ENCODE assay signal across 1 cellular context in the genomic region with DNA sequence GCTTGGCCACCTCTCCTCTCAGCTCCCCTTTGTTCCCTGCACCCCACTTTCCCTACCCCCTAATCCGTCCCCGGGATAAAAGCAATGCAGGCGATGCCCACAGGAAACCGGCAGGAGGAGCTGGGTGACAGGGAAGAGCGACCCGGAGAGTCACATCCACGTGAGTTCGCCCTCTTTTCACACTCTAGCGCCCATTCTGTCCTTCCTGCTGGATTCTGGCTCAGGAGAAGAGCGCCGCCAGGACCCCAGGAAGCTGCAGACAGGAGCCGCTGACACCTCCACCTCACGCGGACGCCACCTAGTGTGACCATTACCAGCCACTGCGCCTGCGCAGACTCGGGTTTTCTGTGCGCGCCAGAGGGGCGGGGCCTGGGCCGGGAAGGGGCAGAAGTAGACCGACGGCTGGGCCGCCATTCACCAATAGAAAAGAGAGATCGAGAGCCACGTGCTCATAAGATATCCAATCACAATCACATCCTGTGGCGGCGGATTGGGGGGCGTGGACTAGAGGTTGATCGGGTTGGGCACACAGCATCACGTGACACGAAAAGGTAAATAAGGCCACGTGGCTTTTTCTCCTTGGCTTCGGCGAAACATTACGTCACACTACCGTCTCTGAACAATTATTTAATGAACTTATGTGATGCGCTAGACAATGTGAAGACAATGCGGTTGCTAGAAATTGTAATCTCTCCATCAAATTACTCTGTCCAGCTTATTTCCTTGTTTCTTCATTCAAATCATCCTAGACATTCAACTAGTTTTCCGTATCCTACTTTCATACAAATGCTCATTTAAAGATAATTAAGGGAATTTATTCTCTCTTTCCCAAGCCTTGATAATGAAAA.
TF ChIP-seq lines count a peak whose summit lies in the region.

No MANE protein-coding gene starts in this region.

TF ChIP-seq in GM23338, 12 proteins besides CTCF, POLR2A, EP300 and RAD21 (continued from another document):
- TF ChIP-seq, protein P1, sequence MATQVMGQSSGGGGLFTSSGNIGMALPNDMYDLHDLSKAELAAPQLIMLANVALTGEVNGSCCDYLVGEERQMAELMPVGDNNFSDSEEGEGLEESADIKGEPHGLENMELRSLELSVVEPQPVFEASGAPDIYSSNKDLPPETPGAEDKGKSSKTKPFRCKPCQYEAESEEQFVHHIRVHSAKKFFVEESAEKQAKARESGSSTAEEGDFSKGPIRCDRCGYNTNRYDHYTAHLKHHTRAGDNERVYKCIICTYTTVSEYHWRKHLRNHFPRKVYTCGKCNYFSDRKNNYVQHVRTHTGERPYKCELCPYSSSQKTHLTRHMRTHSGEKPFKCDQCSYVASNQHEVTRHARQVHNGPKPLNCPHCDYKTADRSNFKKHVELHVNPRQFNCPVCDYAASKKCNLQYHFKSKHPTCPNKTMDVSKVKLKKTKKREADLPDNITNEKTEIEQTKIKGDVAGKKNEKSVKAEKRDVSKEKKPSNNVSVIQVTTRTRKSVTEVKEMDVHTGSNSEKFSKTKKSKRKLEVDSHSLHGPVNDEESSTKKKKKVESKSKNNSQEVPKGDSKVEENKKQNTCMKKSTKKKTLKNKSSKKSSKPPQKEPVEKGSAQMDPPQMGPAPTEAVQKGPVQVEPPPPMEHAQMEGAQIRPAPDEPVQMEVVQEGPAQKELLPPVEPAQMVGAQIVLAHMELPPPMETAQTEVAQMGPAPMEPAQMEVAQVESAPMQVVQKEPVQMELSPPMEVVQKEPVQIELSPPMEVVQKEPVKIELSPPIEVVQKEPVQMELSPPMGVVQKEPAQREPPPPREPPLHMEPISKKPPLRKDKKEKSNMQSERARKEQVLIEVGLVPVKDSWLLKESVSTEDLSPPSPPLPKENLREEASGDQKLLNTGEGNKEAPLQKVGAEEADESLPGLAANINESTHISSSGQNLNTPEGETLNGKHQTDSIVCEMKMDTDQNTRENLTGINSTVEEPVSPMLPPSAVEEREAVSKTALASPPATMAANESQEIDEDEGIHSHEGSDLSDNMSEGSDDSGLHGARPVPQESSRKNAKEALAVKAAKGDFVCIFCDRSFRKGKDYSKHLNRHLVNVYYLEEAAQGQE (IDR thresholded peaks at IDR 0.05; ENCODE audit: unreplicated experiment): no peak
- TF ChIP-seq EZH2phosphoT487 (IDR thresholded peaks at IDR 0.05; ENCODE audit: unreplicated experiment): no peak
- no peak for TF ChIP-seq ZNF331 (CRISPR knock-in tag; IDR thresholded peaks at IDR 0.05; ENCODE audit: low read depth)
- TF ChIP-seq CREB1 (CRISPR knock-in tag; IDR thresholded peaks at IDR 0.05; ENCODE audit: low read depth): peak; percentile 88
- no peak for TF ChIP-seq JUNB (IDR thresholded peaks at IDR 0.05; ENCODE audit: unreplicated experiment)
- TF ChIP-seq, protein P2, sequence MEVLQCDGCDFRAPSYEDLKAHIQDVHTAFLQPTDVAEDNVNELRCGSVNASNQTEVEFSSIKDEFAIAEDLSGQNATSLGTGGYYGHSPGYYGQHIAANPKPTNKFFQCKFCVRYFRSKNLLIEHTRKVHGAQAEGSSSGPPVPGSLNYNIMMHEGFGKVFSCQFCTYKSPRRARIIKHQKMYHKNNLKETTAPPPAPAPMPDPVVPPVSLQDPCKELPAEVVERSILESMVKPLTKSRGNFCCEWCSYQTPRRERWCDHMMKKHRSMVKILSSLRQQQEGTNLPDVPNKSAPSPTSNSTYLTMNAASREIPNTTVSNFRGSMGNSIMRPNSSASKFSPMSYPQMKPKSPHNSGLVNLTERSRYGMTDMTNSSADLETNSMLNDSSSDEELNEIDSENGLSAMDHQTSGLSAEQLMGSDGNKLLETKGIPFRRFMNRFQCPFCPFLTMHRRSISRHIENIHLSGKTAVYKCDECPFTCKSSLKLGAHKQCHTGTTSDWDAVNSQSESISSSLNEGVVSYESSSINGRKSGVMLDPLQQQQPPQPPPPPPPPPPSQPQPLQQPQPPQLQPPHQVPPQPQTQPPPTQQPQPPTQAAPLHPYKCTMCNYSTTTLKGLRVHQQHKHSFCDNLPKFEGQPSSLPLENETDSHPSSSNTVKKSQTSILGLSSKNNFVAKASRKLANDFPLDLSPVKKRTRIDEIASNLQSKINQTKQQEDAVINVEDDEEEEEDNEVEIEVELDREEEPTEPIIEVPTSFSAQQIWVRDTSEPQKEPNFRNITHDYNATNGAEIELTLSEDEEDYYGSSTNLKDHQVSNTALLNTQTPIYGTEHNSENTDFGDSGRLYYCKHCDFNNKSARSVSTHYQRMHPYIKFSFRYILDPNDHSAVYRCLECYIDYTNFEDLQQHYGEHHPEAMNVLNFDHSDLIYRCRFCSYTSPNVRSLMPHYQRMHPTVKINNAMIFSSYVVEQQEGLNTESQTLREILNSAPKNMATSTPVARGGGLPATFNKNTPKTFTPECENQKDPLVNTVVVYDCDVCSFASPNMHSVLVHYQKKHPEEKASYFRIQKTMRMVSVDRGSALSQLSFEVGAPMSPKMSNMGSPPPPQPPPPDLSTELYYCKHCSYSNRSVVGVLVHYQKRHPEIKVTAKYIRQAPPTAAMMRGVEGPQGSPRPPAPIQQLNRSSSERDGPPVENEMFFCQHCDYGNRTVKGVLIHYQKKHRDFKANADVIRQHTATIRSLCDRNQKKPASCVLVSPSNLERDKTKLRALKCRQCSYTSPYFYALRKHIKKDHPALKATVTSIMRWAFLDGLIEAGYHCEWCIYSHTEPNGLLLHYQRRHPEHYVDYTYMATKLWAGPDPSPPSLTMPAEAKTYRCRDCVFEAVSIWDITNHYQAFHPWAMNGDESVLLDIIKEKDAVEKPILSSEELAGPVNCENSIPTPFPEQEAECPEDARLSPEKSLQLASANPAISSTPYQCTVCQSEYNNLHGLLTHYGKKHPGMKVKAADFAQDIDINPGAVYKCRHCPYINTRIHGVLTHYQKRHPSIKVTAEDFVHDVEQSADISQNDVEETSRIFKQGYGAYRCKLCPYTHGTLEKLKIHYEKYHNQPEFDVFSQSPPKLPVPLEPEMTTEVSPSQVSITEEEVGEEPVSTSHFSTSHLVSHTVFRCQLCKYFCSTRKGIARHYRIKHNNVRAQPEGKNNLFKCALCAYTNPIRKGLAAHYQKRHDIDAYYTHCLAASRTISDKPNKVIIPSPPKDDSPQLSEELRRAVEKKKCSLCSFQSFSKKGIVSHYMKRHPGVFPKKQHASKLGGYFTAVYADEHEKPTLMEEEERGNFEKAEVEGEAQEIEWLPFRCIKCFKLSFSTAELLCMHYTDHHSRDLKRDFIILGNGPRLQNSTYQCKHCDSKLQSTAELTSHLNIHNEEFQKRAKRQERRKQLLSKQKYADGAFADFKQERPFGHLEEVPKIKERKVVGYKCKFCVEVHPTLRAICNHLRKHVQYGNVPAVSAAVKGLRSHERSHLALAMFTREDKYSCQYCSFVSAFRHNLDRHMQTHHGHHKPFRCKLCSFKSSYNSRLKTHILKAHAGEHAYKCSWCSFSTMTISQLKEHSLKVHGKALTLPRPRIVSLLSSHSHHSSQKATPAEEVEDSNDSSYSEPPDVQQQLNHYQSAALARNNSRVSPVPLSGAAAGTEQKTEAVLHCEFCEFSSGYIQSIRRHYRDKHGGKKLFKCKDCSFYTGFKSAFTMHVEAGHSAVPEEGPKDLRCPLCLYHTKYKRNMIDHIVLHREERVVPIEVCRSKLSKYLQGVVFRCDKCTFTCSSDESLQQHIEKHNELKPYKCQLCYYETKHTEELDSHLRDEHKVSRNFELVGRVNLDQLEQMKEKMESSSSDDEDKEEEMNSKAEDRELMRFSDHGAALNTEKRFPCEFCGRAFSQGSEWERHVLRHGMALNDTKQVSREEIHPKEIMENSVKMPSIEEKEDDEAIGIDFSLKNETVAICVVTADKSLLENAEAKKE (CRISPR knock-in tag; IDR thresholded peaks at IDR 0.05): no peak
- TF ChIP-seq, protein P3, sequence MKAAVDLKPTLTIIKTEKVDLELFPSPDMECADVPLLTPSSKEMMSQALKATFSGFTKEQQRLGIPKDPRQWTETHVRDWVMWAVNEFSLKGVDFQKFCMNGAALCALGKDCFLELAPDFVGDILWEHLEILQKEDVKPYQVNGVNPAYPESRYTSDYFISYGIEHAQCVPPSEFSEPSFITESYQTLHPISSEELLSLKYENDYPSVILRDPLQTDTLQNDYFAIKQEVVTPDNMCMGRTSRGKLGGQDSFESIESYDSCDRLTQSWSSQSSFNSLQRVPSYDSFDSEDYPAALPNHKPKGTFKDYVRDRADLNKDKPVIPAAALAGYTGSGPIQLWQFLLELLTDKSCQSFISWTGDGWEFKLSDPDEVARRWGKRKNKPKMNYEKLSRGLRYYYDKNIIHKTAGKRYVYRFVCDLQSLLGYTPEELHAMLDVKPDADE (IDR thresholded peaks at IDR 0.05): peak; percentile 22; the same call in 1 of the 2 replicates
- TF ChIP-seq EZH2 (IDR thresholded peaks at IDR 0.05; ENCODE audit: low read depth, unreplicated experiment): no peak
- TF ChIP-seq NANOG (IDR thresholded peaks at IDR 0.05; ENCODE audit: borderline replicate concordance): no peak
- no peak for TF ChIP-seq ZNF114 (CRISPR knock-in tag; IDR thresholded peaks at IDR 0.05)
- TF ChIP-seq POLR2AphosphoS5 (IDR thresholded peaks at IDR 0.05; ENCODE audit: low read depth): peak; percentile 78
